8 cellular contexts compared by ENCODE assay signal in the genomic region with DNA sequence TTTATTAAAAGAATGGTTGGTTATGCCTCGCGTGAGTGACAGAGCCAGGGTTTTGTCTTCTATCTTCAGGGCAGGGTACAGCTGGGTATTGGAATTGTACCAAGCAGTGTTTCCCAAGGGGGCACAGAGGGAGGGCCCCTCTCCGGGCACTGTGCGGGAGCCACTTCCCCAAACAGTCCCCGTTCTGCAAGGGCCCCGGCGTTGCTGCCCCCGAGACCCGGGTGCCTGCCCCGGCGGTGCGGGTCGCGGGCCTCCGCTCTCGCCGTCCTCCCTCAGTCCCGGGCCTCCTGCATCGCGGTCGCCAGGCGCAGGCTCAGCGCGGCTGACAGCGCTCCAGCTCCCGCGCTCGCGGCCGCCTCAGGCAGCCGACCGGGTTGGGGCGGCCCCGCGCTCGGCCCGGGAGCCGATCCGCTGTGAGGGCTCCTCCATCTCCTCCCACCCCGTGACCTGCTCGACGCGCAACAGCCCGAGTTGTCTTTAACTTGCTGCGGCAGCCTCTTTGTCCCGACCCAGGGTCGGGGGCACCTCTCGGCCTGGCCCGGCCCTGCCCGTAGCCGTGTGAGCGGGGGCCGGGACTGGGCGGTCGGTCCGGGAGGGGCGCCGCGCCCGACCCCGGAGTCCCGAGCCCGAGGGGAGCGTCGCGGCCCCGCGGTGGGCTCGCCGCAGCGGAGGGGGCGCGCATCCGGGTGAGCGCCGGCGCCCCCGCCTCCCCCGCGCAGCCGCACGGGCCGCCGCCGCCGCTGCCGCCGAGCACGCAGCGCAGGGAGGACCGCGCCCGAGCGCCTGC. TPM values are rescaled to one million over a fixed set of nuclear protein-coding genes. Genes with fewer than 3 reads are reported as not detected.
DNase-seq lines count a peak whose midpoint lies in the region; ATAC-seq, FAIRE-seq and TF ChIP-seq lines count a peak whose summit lies in the region.

No MANE protein-coding gene starts in this region.

- peak; percentile 5 for FAIRE-seq in GM12892 (lab: Jason Lieb, UNC)

- ATAC-seq in HG02885 (IDR thresholded peaks at IDR 0.05; ENCODE audit: poor library complexity, unreplicated experiment), result peak; percentile 54

- H3K27ac ChIP-seq in 22Rv1 (peak overlapping the region; percentile 74), epithelial cell of prostate (peak overlapping the region; percentile 58)

- DNase-seq in GM12892 (ENCODE audit: insufficient read length) (peak; percentile 41), NCI-H510A (lab: John Stamatoyannopoulos, UW) (peak; percentile 79), epithelial cell of prostate (ENCODE audit: low read depth, low spot score) (no peak), mucosa of gallbladder (ENCODE audit: low spot score) (peak; percentile 37)
- DNase-seq in activated CD8-positive, alpha-beta memory T cell treated with anti-CD3 and anti-CD28 coated beads, Interleukin-2, amount 50 U/mL, for 48 hours, result peak; percentile 77
- DNase-seq in stimulated activated CD8-positive, alpha-beta memory T cell treated with anti-CD3 and anti-CD28 coated beads, Interleukin-7, amount 100 ng/mL, for 4 hours (ENCODE audit: low read depth in 2 of 2), result peak; percentile 18 to 48

- TF ChIP-seq CTCF in 22Rv1 (IDR thresholded peaks at IDR 0.05), result no peak

- peak; percentile 27; the same call in 1 of the 2 replicates for TF ChIP-seq POLR2A in GM12892 (IDR thresholded peaks at IDR 0.05; ENCODE audit: low read depth, low read length)

RNA-seq across cellular contexts. Expression of gene GALNT1, which starts 0.6 kb away (rescaled TPM):
- polyA plus RNA-seq in GM12892 (2012; ENCODE audit: missing spikeins), result 22.2 TPM
- total RNA-seq in mucosa of gallbladder, result 72.7 TPM
